1 cellular context compared by ENCODE assay signal in genomic region chr4:84803720-84804119, GRCh38.
TF ChIP-seq lines count a peak whose summit lies in the region.

No MANE protein-coding gene starts in this region.

TF ChIP-seq in SK-N-SH treated with all-trans-retinoic acid at 6 μM for 48 hours, 23 proteins besides CTCF, POLR2A, EP300 and RAD21 (continued from another document):
- no peak for TF ChIP-seq TSHZ2 (CRISPR knock-in tag; IDR thresholded peaks at IDR 0.05)
- no peak for TF ChIP-seq ZNF8 (CRISPR knock-in tag; IDR thresholded peaks at IDR 0.05)
- TF ChIP-seq PPARA (CRISPR knock-in tag; IDR thresholded peaks at IDR 0.05; ENCODE audit: borderline replicate concordance), result no peak
- TF ChIP-seq ZNF565 (CRISPR knock-in tag; conservative IDR thresholded peaks at IDR 0.05; ENCODE audit: low read depth), result no peak
- TF ChIP-seq ISL1 (CRISPR knock-in tag; IDR thresholded peaks at IDR 0.05), result no peak
- TF ChIP-seq POU6F1 (CRISPR knock-in tag; IDR thresholded peaks at IDR 0.05; ENCODE audit: borderline replicate concordance, low read depth), result no peak
- no peak for TF ChIP-seq OSR1 (CRISPR knock-in tag; IDR thresholded peaks at IDR 0.05)
- no peak for TF ChIP-seq ZNF70 (CRISPR knock-in tag; IDR thresholded peaks at IDR 0.05)
TF ChIP-seq in SK-N-SH treated with all-trans-retinoic acid at 6 μM for 48 hours: peak in this region for 0.
